Comparison of ENCODE assay signal across 14 cellular contexts in genomic region chr5:922041-922744, GRCh38. TPM values are rescaled to one million over a fixed set of nuclear protein-coding genes. Genes with fewer than 3 reads are reported as not detected.
DNase-seq lines count a peak whose midpoint lies in the region; ATAC-seq and TF ChIP-seq lines count a peak whose summit lies in the region.
"Had no signal": no experiment of that assay in that cellular context is flagged by ENCODE, and none has a peak within 500 bp of the region (broad histone marks: within the 10 kb centered on the region; RNA-seq: fewer than 3 reads in every experiment).

No MANE protein-coding gene starts in this region.

- H2AFZ ChIP-seq in neuronal stem cell (ENCODE audit: low read length) = no peak overlapping the region

- H3K27ac ChIP-seq in neuronal stem cell (replicated peaks; ENCODE audit: low read length) (no peak overlapping the region), testis (no peak overlapping the region)
- H3K27ac ChIP-seq: 22Rv1, BLaER1, HL-60 had no signal

- no peak overlapping the region for H2BK12ac ChIP-seq in neuronal stem cell (ENCODE audit: low read length)

- no peak overlapping the region for H2BK120ac ChIP-seq in neuronal stem cell (ENCODE audit: low read depth, low read length)

- H3K4me3 Mint-ChIP-seq in activated CD8-positive, alpha-beta memory T cell treated with anti-CD3 and anti-CD28 coated beads, Interleukin-2, amount 10 ng/mL, durations not matched to agents 7 days and 5 days = no peak overlapping the region
- H3K4me3 Mint-ChIP-seq: CD8-positive, alpha-beta memory T cell had no signal

- peak; percentile 54 for DNase-seq in activated CD8-positive, alpha-beta memory T cell treated with anti-CD3 and anti-CD28 coated beads for 24 hours
- DNase-seq in activated CD8-positive, alpha-beta memory T cell treated with anti-CD3 and anti-CD28 coated beads, Interleukin-2, amount 10 ng/mL, durations not matched to agents 7 days and 5 days = no peak
- DNase-seq in neuronal stem cell (ENCODE audit: low spot score) = no peak
- peak; percentile 12 for DNase-seq in testis
- no peak for DNase-seq in DMS79 (lab: John Stamatoyannopoulos, UW)
- DNase-seq in ACHN = no peak
- no peak for DNase-seq in activated naive CD4-positive, alpha-beta T cell treated with Interleukin-2 at 50 U/mL for 16 hours
- DNase-seq: AML-193; Caco-2; CD8-positive, alpha-beta memory T cell; GF-D8 had no signal

- H3K27me3 ChIP-seq in neuronal stem cell (ENCODE audit: control insufficient read depth in 3 of 3, insufficient read depth in 3 of 3, low read depth in 1 of 3, low read length in 3 of 3) (peaks cover 0 to 9% (median 0%) of the 10 kb centered on the region in 3 experiments), testis (no peaks in the 10 kb centered on the region)

- no peak overlapping the region for H4K91ac ChIP-seq in neuronal stem cell (ENCODE audit: low read depth, low read length, poor library complexity)

- no peak overlapping the region for H4K8ac ChIP-seq in neuronal stem cell (ENCODE audit: low read depth, low read length)

- TF ChIP-seq CTCF in testis (IDR thresholded peaks at IDR 0.05) = no peak

- H2BK15ac ChIP-seq in neuronal stem cell (ENCODE audit: low read length) = no peak overlapping the region

- H3K18ac ChIP-seq in neuronal stem cell (ENCODE audit: low read length) = no peak overlapping the region

- no peak overlapping the region for H3K4ac ChIP-seq in neuronal stem cell (ENCODE audit: low read length)

- H3K79me1 ChIP-seq in neuronal stem cell (ENCODE audit: low read depth, low read length) = no peaks in the 10 kb centered on the region

- no peak for ATAC-seq in activated CD8-positive, alpha-beta memory T cell treated with anti-CD3 and anti-CD28 coated beads, Interleukin-2, amount 10 ng/mL, durations not matched to agents 7 days and 5 days

- no peak overlapping the region for H2AK5ac ChIP-seq in neuronal stem cell (ENCODE audit: low read depth, low read length)

- no peak overlapping the region for H2BK5ac ChIP-seq in neuronal stem cell (ENCODE audit: low read length)

- H3K36me3 ChIP-seq in neuronal stem cell (replicated peaks in 1 of 2; ENCODE audit: control insufficient read depth in 2 of 2, insufficient read depth in 2 of 2, low read length in 2 of 2) = peaks cover 6 to 24% of the 10 kb centered on the region in 2 donors
- no peaks in the 10 kb centered on the region for H3K36me3 ChIP-seq in testis (ENCODE audit: low read depth, missing control alignments)

- H3K4me2 ChIP-seq in neuronal stem cell (ENCODE audit: insufficient read depth, low read length, poor library complexity, severe bottlenecking) = no peak overlapping the region
- H3K4me2 ChIP-seq: BLaER1 had no signal

- TF ChIP-seq POLR2A in testis (IDR thresholded peaks at IDR 0.05) = no peak

- in situ Hi-C loops in ACHN (cut with HindIII; ENCODE audit: low pct_ligation_motif_present, low pct_unique_long_range_greater_than_20kb, low sequenced_read_pairs) = no loop called here

- intact Hi-C loops in testis (cut with DNase I; ENCODE audit: low total_unique reads) = no loop called here

- no peak overlapping the region for H3K4me3 ChIP-seq in neuronal stem cell (ENCODE audit: low read length in 2 of 2)
- H3K4me3 ChIP-seq in testis = no peak overlapping the region
- H3K4me3 ChIP-seq: BLaER1 had no signal

- H3K9me3 ChIP-seq in neuronal stem cell (replicated peaks in 1 of 2; ENCODE audit: control insufficient read depth in 2 of 2, insufficient read depth in 1 of 2, low read depth in 1 of 2, low read length in 2 of 2) = peaks cover 0 to 4% of the 10 kb centered on the region in 2 donors
- H3K9me3 ChIP-seq in testis = no peaks in the 10 kb centered on the region
- H3K9me3 ChIP-seq: BLaER1, Caco-2 had no signal

- H3K27ac Mint-ChIP-seq in activated CD8-positive, alpha-beta memory T cell treated with anti-CD3 and anti-CD28 coated beads, Interleukin-2, amount 10 ng/mL, durations not matched to agents 7 days and 5 days = no peak overlapping the region

- WGBS in neuronal stem cell (ENCODE audit: extremely low coverage in 2 of 2, insufficient read length in 2 of 2, insufficient replicate concordance in 1 of 2), 2 donors = no CpG with 5 or more reads among the region's 13 CpGs
- WGBS in testis, 2 donors = 94 to 97% methylated on average over 6 to 13 of the region's 13 CpGs

- H3K14ac ChIP-seq in neuronal stem cell (ENCODE audit: low read length) = no peak overlapping the region

- CTCF ChIA-PET in activated CD8-positive, alpha-beta memory T cell treated with anti-CD3 and anti-CD28 coated beads, Interleukin-2, amount 10 ng/mL, durations not matched to agents 7 days and 5 days (lab: Charles Lee) = interaction anchor here (0.8 to 5.7 kb wide), 7 partner anchors 10 to 731 kb away, joined by 3 to 41 read pairs (median 7); partner anchors contain the start of gene NKD2

- H3K9ac ChIP-seq in neuronal stem cell (ENCODE audit: low read depth, low read length, poor library complexity) = peak overlapping the region; percentile 50
- H3K9ac ChIP-seq: BLaER1 had no signal

- peaks cover 5% of the 10 kb centered on the region for H3K36me3 Mint-ChIP-seq in activated CD8-positive, alpha-beta memory T cell treated with anti-CD3 and anti-CD28 coated beads, Interleukin-2, amount 10 ng/mL, durations not matched to agents 7 days and 5 days
- H3K36me3 Mint-ChIP-seq: CD8-positive, alpha-beta memory T cell had no signal

- peaks cover 21% of the 10 kb centered on the region for H3K27me3 Mint-ChIP-seq in activated CD8-positive, alpha-beta memory T cell treated with anti-CD3 and anti-CD28 coated beads, Interleukin-2, amount 10 ng/mL, durations not matched to agents 7 days and 5 days

- H3K4me1 Mint-ChIP-seq in activated CD8-positive, alpha-beta memory T cell treated with anti-CD3 and anti-CD28 coated beads, Interleukin-2, amount 10 ng/mL, durations not matched to agents 7 days and 5 days = peaks cover 10% of the 10 kb centered on the region

- H3K4me1 ChIP-seq in neuronal stem cell (ENCODE audit: control insufficient read depth in 2 of 2, insufficient read depth in 1 of 2, low read depth in 1 of 2, low read length in 2 of 2) = no peaks in the 10 kb centered on the region
- peaks cover 6% of the 10 kb centered on the region for H3K4me1 ChIP-seq in testis

- H3K9me3 Mint-ChIP-seq in activated CD8-positive, alpha-beta memory T cell treated with anti-CD3 and anti-CD28 coated beads, Interleukin-2, amount 10 ng/mL, durations not matched to agents 7 days and 5 days (ENCODE audit: low read depth) = no peaks in the 10 kb centered on the region
- H3K9me3 Mint-ChIP-seq: CD8-positive, alpha-beta memory T cell had no signal

- no peak overlapping the region for H3K23ac ChIP-seq in neuronal stem cell (ENCODE audit: low read depth, low read length, poor library complexity)

RNA-seq across cellular contexts. Expression of gene TRIP13, which starts 29.5 kb away (rescaled TPM):
- total RNA-seq in activated CD8-positive, alpha-beta memory T cell treated with anti-CD3 and anti-CD28 coated beads, Interleukin-2, amount 10 ng/mL, durations not matched to agents 7 days and 5 days = 10 to 100 TPM; 33.0 to 38.8 TPM
- 24.6 TPM for polyA plus RNA-seq in neuronal stem cell (2013, experiment 1 of 2)
- 25.7 TPM for polyA plus RNA-seq in neuronal stem cell (2013, experiment 2 of 2)
- 10 to 100 TPM; 34.3 to 49.1 TPM for total RNA-seq in testis
- polyA plus RNA-seq in testis (ENCODE audit: insufficient read depth, low read depth, low replicate concordance) = 71.6 TPM

RNA-seq across cellular contexts. Expression of gene BRD9, which starts 29.6 kb away (rescaled TPM):
- total RNA-seq in activated CD8-positive, alpha-beta memory T cell treated with anti-CD3 and anti-CD28 coated beads, Interleukin-2, amount 10 ng/mL, durations not matched to agents 7 days and 5 days = 10 to 100 TPM; 58.6 to 64.7 TPM
- 31.5 TPM for polyA plus RNA-seq in neuronal stem cell (2013, experiment 1 of 2)
- polyA plus RNA-seq in neuronal stem cell (2013, experiment 2 of 2) = 31.0 TPM
- 100 to 1,000 TPM in 1 of 2 donors, 10 to 100 TPM in 1; 68.6 to 101 TPM for total RNA-seq in testis
- 51.5 TPM for polyA plus RNA-seq in testis (ENCODE audit: insufficient read depth, low read depth, low replicate concordance)

Comparison
In these comparisons a context has a peak if more than half of its experiments do, and no peak if none do; other contexts are left out.
1. DNase-seq: peak in activated CD8-positive, alpha-beta memory T cell treated with anti-CD3 and anti-CD28 coated beads for 24 hours (single experiment) and testis (single experiment); none in activated CD8-positive, alpha-beta memory T cell treated with anti-CD3 and anti-CD28 coated beads, Interleukin-2, amount 10 ng/mL, durations not matched to agents 7 days and 5 days (single experiment), neuronal stem cell (single experiment), DMS79 (single experiment), ACHN (single experiment) and activated naive CD4-positive, alpha-beta T cell treated with Interleukin-2 at 50 U/mL for 16 hours (single experiment).